In genomic region chr15:31369716-31370115, GRCh38 we compare ENCODE assay signal across 10 cellular contexts. TPM values are rescaled to one million over a fixed set of nuclear protein-coding genes. Genes with fewer than 3 reads are reported as not detected.
DNase-seq lines count a peak whose midpoint lies in the region; ATAC-seq lines count a peak whose summit lies in the region.
"Had no signal": no experiment of that assay in that cellular context is flagged by ENCODE, and none has a peak within 500 bp of the region (broad histone marks: within the 10 kb centered on the region; RNA-seq: fewer than 3 reads in every experiment).

No MANE protein-coding gene starts in this region.

- peaks cover 84% of the 10 kb centered on the region for H4K20me1 ChIP-seq in BLaER1

- peak overlapping the region; percentile 65 to 76 for H3K27ac Mint-ChIP-seq in activated naive CD4-positive, alpha-beta T cell treated with anti-CD3 and anti-CD28 coated beads, Interleukin-2, amount 50 U/mL, for 72 hours
- H3K27ac Mint-ChIP-seq in natural killer cell treated with Interleukin-12 subunit alpha and Interleukin-12 subunit beta and Interleukin-15 and Interleukin-18, amount 100 ng/mL, for 72 hours, result peak overlapping the region; percentile 83 to 99

- H3K27me3 Mint-ChIP-seq in natural killer cell treated with Interleukin-12 subunit alpha and Interleukin-12 subunit beta and Interleukin-15 and Interleukin-18, amount 100 ng/mL, for 72 hours, result no peaks in the 10 kb centered on the region

- peaks cover 71% of the 10 kb centered on the region in 2 donors for H3K4me1 Mint-ChIP-seq in natural killer cell treated with Interleukin-12 subunit alpha and Interleukin-12 subunit beta and Interleukin-15 and Interleukin-18, amount 100 ng/mL, for 72 hours (ENCODE audit: low read depth in 2 of 2)

- DNase-seq in G401 (ENCODE audit: low spot score) (peak; percentile 25), DMS 273 (lab: John Stamatoyannopoulos, UW; ENCODE audit: unreplicated experiment) (no peak), cerebellar nuclear complex (lab: John Stamatoyannopoulos, UW) (no peak)
- DNase-seq in activated naive CD4-positive, alpha-beta T cell treated with anti-CD3 and anti-CD28 coated beads, Interleukin-2, amount 50 U/mL, for 72 hours (ENCODE audit: low spot score in 2 of 2), result no peak
- no peak for DNase-seq in natural killer cell treated with Interleukin-12 subunit alpha and Interleukin-12 subunit beta and Interleukin-15 and Interleukin-18, amount 100 ng/mL, for 72 hours (ENCODE audit: low spot score)
- DNase-seq in stimulated activated CD4-positive, alpha-beta T cell treated with anti-CD3 and anti-CD28 coated beads, Interleukin-4, amount 100 ng/mL, for 24 hours, result no peak
- DNase-seq in stimulated activated CD4-positive, alpha-beta T cell treated with anti-CD3 and anti-CD28 coated beads, Interleukin-4, amount 100 ng/mL, for 1 hour, result no peak
- DNase-seq: midbrain, PC-9 had no signal

- no peak overlapping the region for H3K4me2 ChIP-seq in BLaER1
- H3K4me2 ChIP-seq: PC-9 had no signal

- H3K27me3 ChIP-seq in BLaER1, result no peaks in the 10 kb centered on the region

- peaks cover 47% of the 10 kb centered on the region for H3K36me3 ChIP-seq in BLaER1

- H3K4me1 ChIP-seq in BLaER1, result peaks cover 83% of the 10 kb centered on the region

- H3K4me3 ChIP-seq in BLaER1, result no peak overlapping the region
- H3K4me3 ChIP-seq: PC-9 had no signal

- H3K9me3 Mint-ChIP-seq in activated naive CD4-positive, alpha-beta T cell treated with anti-CD3 and anti-CD28 coated beads, Interleukin-2, amount 50 U/mL, for 72 hours, result no peaks in the 10 kb centered on the region
- no peaks in the 10 kb centered on the region for H3K9me3 Mint-ChIP-seq in natural killer cell treated with Interleukin-12 subunit alpha and Interleukin-12 subunit beta and Interleukin-15 and Interleukin-18, amount 100 ng/mL, for 72 hours

- in situ Hi-C loops in G401 (cut with HindIII; ENCODE audit: low sequenced_read_pairs), result no loop called here

- H3K9me3 ChIP-seq in BLaER1, result peaks cover 12% of the 10 kb centered on the region

- H3K9ac ChIP-seq in BLaER1, result no peak overlapping the region

- ATAC-seq in activated naive CD4-positive, alpha-beta T cell treated with anti-CD3 and anti-CD28 coated beads, Interleukin-2, amount 50 U/mL, for 72 hours, result no peak
- ATAC-seq in natural killer cell treated with Interleukin-12 subunit alpha and Interleukin-12 subunit beta and Interleukin-15 and Interleukin-18, amount 100 ng/mL, for 72 hours, result no peak

- H3K27ac ChIP-seq in BLaER1, result 0 out of 2 replicates have a peak overlapping the region, but pooled peaks have one; percentile 7
- H3K27ac ChIP-seq: PC-9 had no signal

- H3K36me3 Mint-ChIP-seq in activated naive CD4-positive, alpha-beta T cell treated with anti-CD3 and anti-CD28 coated beads, Interleukin-2, amount 50 U/mL, for 72 hours, result peaks cover 7 to 16% of the 10 kb centered on the region in 2 donors
- peaks cover 7% of the 10 kb centered on the region for H3K36me3 Mint-ChIP-seq in natural killer cell treated with Interleukin-12 subunit alpha and Interleukin-12 subunit beta and Interleukin-15 and Interleukin-18, amount 100 ng/mL, for 72 hours

- peak overlapping the region; percentile 89 for H3K4me3 Mint-ChIP-seq in natural killer cell treated with Interleukin-12 subunit alpha and Interleukin-12 subunit beta and Interleukin-15 and Interleukin-18, amount 100 ng/mL, for 72 hours

RNA-seq across cellular contexts. Expression of gene KLF13, which starts 43.1 kb away (rescaled TPM):
- 7.6 and 14.2 TPM in 2 replicates for total RNA-seq in G401 (2014; rRNA removed; shearing (Covaris generic))
- total RNA-seq in activated naive CD4-positive, alpha-beta T cell treated with anti-CD3 and anti-CD28 coated beads, Interleukin-2, amount 50 U/mL, for 72 hours, result 100 to 1,000 TPM; 124 to 161 TPM
- 100 to 1,000 TPM in 1 of 2 donors, 10 to 100 TPM in 1; 95.1 to 153 TPM for total RNA-seq in natural killer cell treated with Interleukin-12 subunit alpha and Interleukin-12 subunit beta and Interleukin-15 and Interleukin-18, amount 100 ng/mL, for 72 hours
